Comparison of ENCODE assay signal across 6 cellular contexts in the genomic region with DNA sequence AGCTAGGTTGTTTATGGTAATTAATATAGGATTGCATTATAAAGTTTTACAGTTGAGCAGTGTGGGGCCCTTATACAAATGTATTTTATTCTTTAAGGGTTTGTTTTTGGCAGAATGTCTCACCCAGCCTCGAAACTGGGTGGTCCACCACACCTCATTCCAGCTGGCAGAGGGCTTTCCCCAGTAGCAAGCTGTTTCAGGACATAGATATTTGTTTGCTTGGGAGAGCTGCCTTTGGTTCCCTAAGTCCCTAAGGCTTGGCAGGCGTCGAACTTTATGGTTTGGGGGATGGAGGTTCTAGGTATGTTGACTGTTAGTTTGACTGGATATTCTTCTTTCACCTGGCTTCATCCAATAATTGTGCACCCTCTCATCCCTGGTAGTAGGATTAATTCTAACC.
"Had no signal": no experiment of that assay in that cellular context is flagged by ENCODE, and none has a peak within 500 bp of the region (broad histone marks: within the 10 kb centered on the region; RNA-seq: fewer than 3 reads in every experiment).

No MANE protein-coding gene starts in this region.

- DNase-seq: GM23248, GOT3, H7, HFFc6 had no signal

- H3K4me1 ChIP-seq: HAP-1 had no signal

- H3K4me3 ChIP-seq: GM23248, HAP-1 had no signal

- H3K27ac ChIP-seq: GM23248, HL-60 had no signal

- H3K36me3 ChIP-seq: HAP-1 had no signal

- H3K9me3 ChIP-seq: HAP-1 had no signal

- H3K9ac ChIP-seq: GM23248 had no signal

- H2AFZ ChIP-seq: GM23248 had no signal
